Comparison of ENCODE assay signal across 24 cellular contexts in the genomic region with DNA sequence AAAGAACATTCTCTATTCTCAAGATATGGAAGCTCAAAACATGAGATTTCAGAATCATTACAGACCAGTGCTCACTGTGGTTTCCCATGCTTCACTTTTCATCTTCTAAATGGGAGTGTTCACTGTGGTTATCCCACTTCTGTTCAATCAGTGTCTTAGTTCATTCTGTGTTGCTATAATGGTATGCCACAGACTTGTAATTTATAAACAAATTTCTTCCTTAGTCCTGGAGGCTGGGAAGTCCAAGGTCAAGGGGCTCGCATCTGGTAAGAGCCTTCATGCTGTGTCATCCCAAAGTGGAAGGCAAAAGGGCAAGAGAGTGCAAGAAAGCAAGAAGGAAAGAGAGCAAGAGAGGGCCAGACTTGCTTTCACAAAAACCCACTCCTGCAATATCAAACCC.
DNase-seq lines count a peak whose midpoint lies in the region; ATAC-seq, FAIRE-seq and TF ChIP-seq lines count a peak whose summit lies in the region.
"Had no signal": no experiment of that assay in that cellular context is flagged by ENCODE, and none has a peak within 500 bp of the region (broad histone marks: within the 10 kb centered on the region; RNA-seq: fewer than 3 reads in every experiment).

No MANE protein-coding gene starts in this region.

- H4K5ac ChIP-seq in IMR-90 (ENCODE audit: low read depth, low read length) = no peak overlapping the region

- no peak overlapping the region for H2BK5ac ChIP-seq in IMR-90 (ENCODE audit: low read depth, low read length, poor library complexity, severe bottlenecking)
- no peak overlapping the region for H2BK5ac ChIP-seq in neuronal stem cell (ENCODE audit: low read length)

- H3K79me1 ChIP-seq in IMR-90 (ENCODE audit: low read depth in 1 of 2, low read length in 2 of 2) (no peaks in the 10 kb centered on the region), neuronal stem cell (ENCODE audit: low read depth, low read length) (no peaks in the 10 kb centered on the region)

- H3K4me3 Mint-ChIP-seq in neural crest cell = no peak overlapping the region
- H3K4me3 Mint-ChIP-seq: activated CD8-positive, alpha-beta T cell treated with anti-CD3 and anti-CD28 coated beads for 36 hours; CD4-positive, CD25-positive, alpha-beta regulatory T cell; type B pancreatic cell had no signal

- H3K4me2 ChIP-seq in IMR-90 (ENCODE audit: low read depth, low read length) (no peak overlapping the region; the same call in 1 of the 2 replicates), endothelial cell of umbilical vein (ENCODE audit: insufficient read depth, low read length) (no peak overlapping the region), neuronal stem cell (ENCODE audit: insufficient read depth, low read length, poor library complexity, severe bottlenecking) (no peak overlapping the region)

- H3K27me3 Mint-ChIP-seq in neural crest cell (ENCODE audit: low read depth) = no peaks in the 10 kb centered on the region
- H3K27me3 Mint-ChIP-seq: activated CD8-positive, alpha-beta T cell treated with anti-CD3 and anti-CD28 coated beads for 36 hours; type B pancreatic cell had no signal

- no peaks in the 10 kb centered on the region for H3K36me3 Mint-ChIP-seq in neural crest cell (ENCODE audit: low read depth)
- H3K36me3 Mint-ChIP-seq: CD4-positive, CD25-positive, alpha-beta regulatory T cell; type B pancreatic cell had no signal

- H3K56ac ChIP-seq in IMR-90 (ENCODE audit: extremely low read depth, insufficient read depth, low read length) = no peak overlapping the region

- peaks cover 4% of the 10 kb centered on the region for H3K9me3 Mint-ChIP-seq in neural crest cell
- H3K9me3 Mint-ChIP-seq: activated CD8-positive, alpha-beta T cell treated with anti-CD3 and anti-CD28 coated beads for 36 hours; CD4-positive, CD25-positive, alpha-beta regulatory T cell; type B pancreatic cell had no signal

- H3K27me3 ChIP-seq in IMR-90 (ENCODE audit: control insufficient read depth, insufficient read depth, low read length) (peaks cover 5% of the 10 kb centered on the region; the same call in 1 of the 2 replicates), endothelial cell of umbilical vein (ENCODE audit: control insufficient read depth in 2 of 2, insufficient read depth in 2 of 2, low read length in 2 of 2) (no peaks in the 10 kb centered on the region), esophagus squamous epithelium (no peaks in the 10 kb centered on the region), neuronal stem cell (ENCODE audit: control insufficient read depth in 3 of 3, insufficient read depth in 3 of 3, low read depth in 1 of 3, low read length in 3 of 3) (no peaks in the 10 kb centered on the region)
- H3K27me3 ChIP-seq: adrenal gland, gastrocnemius medialis had no signal

- no peaks in the 10 kb centered on the region for H3K79me2 ChIP-seq in endothelial cell of umbilical vein (ENCODE audit: control insufficient read depth, insufficient read depth, low read length)

- dilution Hi-C loops in IMR-90 (cut with HindIII; ENCODE audit: low sequenced_read_pairs, unreplicated experiment) (no loop called here), endothelial cell of umbilical vein (cut with MboI; ENCODE audit: extremely low pct_ligation_motif_present, low sequenced_read_pairs) (no loop called here)

- no peak overlapping the region for H3K23ac ChIP-seq in IMR-90 (ENCODE audit: low read depth, low read length)
- no peak overlapping the region for H3K23ac ChIP-seq in neuronal stem cell (ENCODE audit: low read depth, low read length, poor library complexity)

- no peak overlapping the region for H3K4ac ChIP-seq in IMR-90 (ENCODE audit: low read depth, low read length)
- H3K4ac ChIP-seq in neuronal stem cell (ENCODE audit: low read length) = no peak overlapping the region

- ATAC-seq in IMR-90 (ENCODE audit: low read depth) = peak; percentile 87
- no peak for ATAC-seq in GM19351 (IDR thresholded peaks at IDR 0.05; ENCODE audit: unreplicated experiment)
- ATAC-seq: activated CD8-positive, alpha-beta T cell treated with anti-CD3 and anti-CD28 coated beads for 36 hours; gastrocnemius medialis; K562; Right ventricle myocardium inferior had no signal

- WGBS in IMR-90 (ENCODE audit: extremely low coverage in 2 of 2, insufficient read length in 1 of 2), 2 experiments = no CpG with 5 or more reads among the region's 1 CpG
- 67 to 80% methylated on average over 1 of the region's 1 CpG for WGBS in esophagus squamous epithelium, 2 donors
- WGBS in neuronal stem cell (ENCODE audit: extremely low coverage in 2 of 2, insufficient read length in 2 of 2, insufficient replicate concordance in 1 of 2), 2 donors = no CpG with 5 or more reads among the region's 1 CpG

- H2BK15ac ChIP-seq in IMR-90 (ENCODE audit: low read depth, low read length) (no peak overlapping the region), neuronal stem cell (ENCODE audit: low read length) (no peak overlapping the region)

- H3K9me3 ChIP-seq in IMR-90 (ENCODE audit: control insufficient read depth, insufficient read depth, low read length) (no peaks in the 10 kb centered on the region), endothelial cell of umbilical vein (replicated peaks; ENCODE audit: control insufficient read depth, insufficient read depth, low read length) (no peaks in the 10 kb centered on the region), esophagus squamous epithelium (no peaks in the 10 kb centered on the region), neuronal stem cell (replicated peaks in 1 of 2; ENCODE audit: control insufficient read depth in 2 of 2, insufficient read depth in 1 of 2, low read depth in 1 of 2, low read length in 2 of 2) (no peaks in the 10 kb centered on the region)
- H3K9me3 ChIP-seq: adrenal gland, gastrocnemius medialis had no signal

- H3K18ac ChIP-seq in IMR-90 (ENCODE audit: low read depth, low read length) = no peak overlapping the region
- H3K18ac ChIP-seq in neuronal stem cell (ENCODE audit: low read length) = no peak overlapping the region

- no peak for TF ChIP-seq POLR2A in IMR-90 (IDR thresholded peaks at IDR 0.05; ENCODE audit: low read depth, low read length)
- TF ChIP-seq POLR2A in endothelial cell of umbilical vein (IDR thresholded peaks at IDR 0.05; ENCODE audit: low read depth, low read length) = no peak
- TF ChIP-seq POLR2A in esophagus squamous epithelium (IDR thresholded peaks at IDR 0.05) = no peak

- H3K4me3 ChIP-seq in IMR-90 (ENCODE audit: insufficient read depth, low read depth, low read length) (no peak overlapping the region), endothelial cell of umbilical vein (replicated peaks in 1 of 3; ENCODE audit: insufficient read depth in 1 of 3, low read depth in 1 of 3, low read length in 3 of 3) (no peak overlapping the region), esophagus squamous epithelium (no peak overlapping the region), neuronal stem cell (ENCODE audit: low read length in 2 of 2) (no peak overlapping the region)
- H3K4me3 ChIP-seq: adrenal gland, gastrocnemius medialis, K562 had no signal

- H3K9me1 ChIP-seq in IMR-90 (ENCODE audit: insufficient read depth, low read length) (peaks cover 2% of the 10 kb centered on the region; the same call in 1 of the 2 replicates), endothelial cell of umbilical vein (replicated peaks; ENCODE audit: control insufficient read depth, extremely low read depth, insufficient read depth, low read length) (no peaks in the 10 kb centered on the region)

- BruUV-seq in IMR-90 (replicated peaks; lab: Mats Ljungman, UMichigan) (no TSS peak), endothelial cell of umbilical vein (replicated peaks; lab: Mats Ljungman, UMichigan) (no TSS peak)

- in situ Hi-C loops in IMR-90 (cut with MboI; ENCODE audit: low sequenced_read_pairs) = no loop called here

- peaks cover 20% of the 10 kb centered on the region for H3K4me1 Mint-ChIP-seq in neural crest cell
- H3K4me1 Mint-ChIP-seq: CD4-positive, CD25-positive, alpha-beta regulatory T cell had no signal

- H3K27ac Mint-ChIP-seq in neural crest cell (ENCODE audit: unreplicated experiment) = peak overlapping the region; percentile 43
- H3K27ac Mint-ChIP-seq: activated CD8-positive, alpha-beta T cell treated with anti-CD3 and anti-CD28 coated beads for 36 hours; type B pancreatic cell had no signal

- H2BK120ac ChIP-seq in IMR-90 (ENCODE audit: low read depth, low read length) = no peak overlapping the region
- no peak overlapping the region for H2BK120ac ChIP-seq in neuronal stem cell (ENCODE audit: low read depth, low read length)

- no peak overlapping the region for H3K9ac ChIP-seq in IMR-90 (ENCODE audit: low read depth, low read length)
- H3K9ac ChIP-seq in endothelial cell of umbilical vein (replicated peaks; ENCODE audit: extremely low read depth, insufficient read depth, low read length) = no peak overlapping the region
- H3K9ac ChIP-seq in neuronal stem cell (ENCODE audit: low read depth, low read length, poor library complexity) = no peak overlapping the region

- FAIRE-seq in endothelial cell of umbilical vein (lab: Jason Lieb, UNC) = peak; percentile 8
- FAIRE-seq: K562 had no signal

- no peak overlapping the region for H2BK20ac ChIP-seq in IMR-90 (ENCODE audit: low read depth, low read length)

- TF ChIP-seq CTCF in AG09319 (IDR thresholded peaks at IDR 0.05; ENCODE audit: low read depth, low read length) = no peak
- no peak for TF ChIP-seq CTCF in IMR-90 (conservative IDR thresholded peaks at IDR 0.05; ENCODE audit: low read depth, low read length)
- TF ChIP-seq CTCF in endothelial cell of umbilical vein (IDR thresholded peaks at IDR 0.05; ENCODE audit: extremely low read depth in 1 of 2, insufficient read depth in 1 of 2, low read depth in 1 of 2, low read length in 2 of 2) = no peak
- TF ChIP-seq CTCF in neural crest cell (conservative IDR thresholded peaks at IDR 0.05) = no peak
- no peak for TF ChIP-seq CTCF in esophagus squamous epithelium (IDR thresholded peaks at IDR 0.05)

- peak; percentile 11 for DNase-seq in AG09319 (ENCODE audit: extremely low read depth, low read depth)
- peak; percentile 89 for DNase-seq in IMR-90
- peak; percentile 49 for DNase-seq in endothelial cell of umbilical vein (ENCODE audit: low read depth, low spot score)
- DNase-seq in neural crest cell (ENCODE audit: low read depth, low spot score) = no peak
- no peak for DNase-seq in MV-4-11 (lab: John Stamatoyannopoulos, UW)
- DNase-seq in esophagus squamous epithelium (lab: John Stamatoyannopoulos, UW) = no peak
- DNase-seq in neuronal stem cell (ENCODE audit: low spot score) = no peak
- DNase-seq: activated CD8-positive, alpha-beta T cell treated with anti-CD3 and anti-CD28 coated beads for 36 hours; adrenal gland; CD4-positive, CD25-positive, alpha-beta regulatory T cell; DMS 273 treated with DMSO at 0.1 percent for 48 hours; gastrocnemius medialis; GDM1; H7; islet precursor cell; NCI-H1092 treated with DMSO at 0.1 percent for 48 hours; NCI-H1930; NCI-H2227 treated with DMSO at 0.1 percent for 48 hours; NCI-H774; occipital lobe had no signal

- H4K91ac ChIP-seq in IMR-90 (ENCODE audit: insufficient read depth, low read depth, low read length) (no peak overlapping the region), neuronal stem cell (ENCODE audit: low read depth, low read length, poor library complexity) (no peak overlapping the region)

- no peak overlapping the region for H2BK12ac ChIP-seq in neuronal stem cell (ENCODE audit: low read length)

- H4K8ac ChIP-seq in IMR-90 (ENCODE audit: low read depth in 2 of 2, low read length in 2 of 2) (no peak overlapping the region), neuronal stem cell (ENCODE audit: low read depth, low read length) (no peak overlapping the region)

- intact Hi-C loops in IMR-90 (cut with micrococcal nuclease) = no loop called here
- intact Hi-C loops in endothelial cell of umbilical vein (cut with micrococcal nuclease) = no loop called here
- intact Hi-C loops in esophagus squamous epithelium (cut with DNase I) = no loop called here

- no peak for TF ChIP-seq RAD21 in IMR-90 (IDR thresholded peaks at IDR 0.05; ENCODE audit: low read length)

- H3K36me3 ChIP-seq in IMR-90 (ENCODE audit: control insufficient read depth, insufficient read depth, low read length) (no peaks in the 10 kb centered on the region), endothelial cell of umbilical vein (ENCODE audit: control insufficient read depth in 2 of 2, extremely low read depth in 1 of 2, insufficient read depth in 2 of 2, low read length in 2 of 2) (no peaks in the 10 kb centered on the region), esophagus squamous epithelium (no peaks in the 10 kb centered on the region), neuronal stem cell (replicated peaks in 1 of 2; ENCODE audit: control insufficient read depth in 2 of 2, insufficient read depth in 2 of 2, low read length in 2 of 2) (no peaks in the 10 kb centered on the region)
- H3K36me3 ChIP-seq: adrenal gland, gastrocnemius medialis had no signal

- no peaks in the 10 kb centered on the region for H4K20me1 ChIP-seq in IMR-90 (ENCODE audit: insufficient read depth, low read length)
- no peaks in the 10 kb centered on the region for H4K20me1 ChIP-seq in endothelial cell of umbilical vein (replicated peaks; ENCODE audit: control insufficient read depth, extremely low read depth, insufficient read depth, low read length)

- H3K14ac ChIP-seq in IMR-90 (replicated peaks; ENCODE audit: low read depth, low read length) = no peak overlapping the region; the same call in 1 of the 2 replicates
- H3K14ac ChIP-seq in neuronal stem cell (ENCODE audit: low read length) = no peak overlapping the region

- H2AFZ ChIP-seq in IMR-90 (replicated peaks; ENCODE audit: low read length, poor library complexity) (no peak overlapping the region), endothelial cell of umbilical vein (ENCODE audit: low read depth, low read length) (no peak overlapping the region), neuronal stem cell (ENCODE audit: low read length) (no peak overlapping the region)

- H3K4me1 ChIP-seq in IMR-90 (ENCODE audit: control insufficient read depth, insufficient read depth, low read length) (peaks cover 2% of the 10 kb centered on the region; the same call in 1 of the 2 replicates), endothelial cell of umbilical vein (ENCODE audit: control insufficient read depth, extremely low read depth, insufficient read depth, low read length) (peaks cover 19% of the 10 kb centered on the region), esophagus squamous epithelium (peaks cover 0 to 16% (median 10%) of the 10 kb centered on the region in 3 donors), neuronal stem cell (ENCODE audit: control insufficient read depth in 2 of 2, insufficient read depth in 1 of 2, low read depth in 1 of 2, low read length in 2 of 2) (peaks cover 2% of the 10 kb centered on the region in 2 donors)
- H3K4me1 ChIP-seq: adrenal gland, gastrocnemius medialis had no signal

- no peak overlapping the region for H3K27ac ChIP-seq in IMR-90 (ENCODE audit: insufficient read depth, low read length)
- no peak overlapping the region for H3K27ac ChIP-seq in endothelial cell of umbilical vein (ENCODE audit: insufficient read depth, low read depth, low read length)
- no peak overlapping the region for H3K27ac ChIP-seq in esophagus squamous epithelium
- no peak overlapping the region for H3K27ac ChIP-seq in neuronal stem cell (replicated peaks; ENCODE audit: low read length)
- H3K27ac ChIP-seq: gastrocnemius medialis had no signal

- H2AK9ac ChIP-seq in IMR-90 (replicated peaks; ENCODE audit: low read depth, low read length, poor library complexity) = no peak overlapping the region

- CTCF ChIA-PET in IMR-90 (lab: Yijun Ruan, JAX) = no interaction called here
- CTCF ChIA-PET in endothelial cell of umbilical vein (lab: Charles Lee) = no interaction called here

- POLR2A ChIA-PET in IMR-90 (lab: Charles Lee; ENCODE audit: unreplicated experiment) (no interaction called here), endothelial cell of umbilical vein (lab: Charles Lee) (no interaction called here)

- H2AK5ac ChIP-seq in IMR-90 (ENCODE audit: low read depth, low read length) (no peak overlapping the region), neuronal stem cell (ENCODE audit: low read depth, low read length) (no peak overlapping the region)

Comparison
In these comparisons a context has a peak if more than half of its experiments do, and no peak if none do; other contexts are left out.
1. DNase-seq: peak in AG09319 (single experiment), IMR-90 (single experiment) and endothelial cell of umbilical vein (single experiment); none in neural crest cell (single experiment), MV-4-11 (single experiment), esophagus squamous epithelium (single experiment) and neuronal stem cell (single experiment).